8 cellular contexts compared by ENCODE assay signal in genomic region chr17:82418001-82418986, GRCh38. TPM values are rescaled to one million over a fixed set of nuclear protein-coding genes. Genes with fewer than 3 reads are reported as not detected.
DNase-seq lines count a peak whose midpoint lies in the region; ATAC-seq and TF ChIP-seq lines count a peak whose summit lies in the region.

HEXD (plus strand) TSS chr17:82418347; CDS start chr17:82419800, 1,453 bp downstream.
OGFOD3 (minus strand) TSS chr17:82418586; CDS start chr17:82418485, 101 bp downstream.

- no peaks in the 10 kb centered on the region for H3K4me1 ChIP-seq in ectodermal cell (ENCODE audit: control insufficient read depth, insufficient read depth, low read length)
- peaks cover 3 to 4% of the 10 kb centered on the region in 2 donors for H3K4me1 ChIP-seq in lung (ENCODE audit: control insufficient read depth in 2 of 2, insufficient read depth in 2 of 2, low read length in 2 of 2)

- DNase-seq in CD4-positive, alpha-beta T cell = peak; percentile 69 to 88 (median 80)
- peak; percentile 96 for DNase-seq in NCI-H774 (lab: John Stamatoyannopoulos, UW)
- peak; percentile 82 for DNase-seq in activated CD8-positive, alpha-beta T cell treated with anti-CD3 and anti-CD28 coated beads for 36 hours
- peak; percentile 79 for DNase-seq in lung (ENCODE audit: low spot score)
- DNase-seq in stimulated activated CD4-positive, alpha-beta T cell treated with anti-CD3 and anti-CD28 coated beads, TNF-alpha, amount 100 ng/mL, for 24 hours (ENCODE audit: low read depth in 3 of 3) = peak; percentile 56 to 81 (median 65)

- 2% methylated on average over 100 to 107 of the region's 108 CpGs for WGBS in ectodermal cell, 2 experiments
- WGBS in lung, 2 donors = 1% methylated on average over 87 to 108 of the region's 108 CpGs

- peak within 1 kb of the TSS; percentile 50 for H3K27ac ChIP-seq in CD4-positive, alpha-beta T cell (ENCODE audit: low read depth, low read length)
- H3K27ac ChIP-seq in ectodermal cell (ENCODE audit: insufficient read depth, low read depth, low read length, poor library complexity, severe bottlenecking) = peak within 1 kb of the TSS; percentile 50
- H3K27ac ChIP-seq in lung (ENCODE audit: low read depth in 1 of 2, low read length in 1 of 2) = peak within 1 kb of the TSS; percentile 90 to 98

- no peaks in the 10 kb centered on the region for H3K27me3 ChIP-seq in CD4-positive, alpha-beta T cell (ENCODE audit: control insufficient read depth, insufficient read depth, low read length)
- H3K27me3 ChIP-seq in ectodermal cell (ENCODE audit: control insufficient read depth, insufficient read depth, low read length, poor library complexity, severe bottlenecking) (no peaks in the 10 kb centered on the region), lung (ENCODE audit: control insufficient read depth, insufficient read depth) (no peaks in the 10 kb centered on the region)

- peaks cover 15% of the 10 kb centered on the region for H3K36me3 ChIP-seq in ectodermal cell (ENCODE audit: control insufficient read depth, insufficient read depth, low read length)
- H3K36me3 ChIP-seq in lung (ENCODE audit: control insufficient read depth in 2 of 2, insufficient read depth in 2 of 2, low read length in 2 of 2) = peaks cover 0 to 16% of the 10 kb centered on the region in 2 donors

- H3K4me3 ChIP-seq in ectodermal cell (ENCODE audit: insufficient read depth, low read depth, low read length) = peak within 1 kb of the TSS; percentile 83
- peak within 1 kb of the TSS; percentile 74 for H3K4me3 ChIP-seq in lung

- H3K27ac Mint-ChIP-seq in CD4-positive, alpha-beta T cell = peak within 1 kb of the TSS; percentile 78
- peak within 1 kb of the TSS; percentile 57 for H3K27ac Mint-ChIP-seq in activated CD8-positive, alpha-beta T cell treated with anti-CD3 and anti-CD28 coated beads for 36 hours

- no peaks in the 10 kb centered on the region for H3K9me3 Mint-ChIP-seq in CD4-positive, alpha-beta T cell
- no peaks in the 10 kb centered on the region for H3K9me3 Mint-ChIP-seq in activated CD8-positive, alpha-beta T cell treated with anti-CD3 and anti-CD28 coated beads for 36 hours

- H3K4me3 Mint-ChIP-seq in CD4-positive, alpha-beta T cell = peak within 1 kb of the TSS; percentile 85
- H3K4me3 Mint-ChIP-seq in activated CD8-positive, alpha-beta T cell treated with anti-CD3 and anti-CD28 coated beads for 36 hours = peak within 1 kb of the TSS; percentile 78

- no peaks in the 10 kb centered on the region for H3K9me3 ChIP-seq in CD4-positive, alpha-beta T cell (ENCODE audit: control insufficient read depth, low read length)
- H3K9me3 ChIP-seq in ectodermal cell (ENCODE audit: control insufficient read depth, low read length) = no peaks in the 10 kb centered on the region
- no peaks in the 10 kb centered on the region for H3K9me3 ChIP-seq in lung (ENCODE audit: control insufficient read depth in 2 of 2, insufficient read depth in 1 of 2, low read length in 1 of 2)

- CTCF ChIA-PET in CD4-positive, alpha-beta T cell (lab: Charles Lee) = interaction anchor here (0.6 to 1.3 kb wide), 3 partner anchors 20 to 182 kb away, joined by 3 to 5 read pairs (median 3); no protein-coding TSS in a partner anchor
- CTCF ChIA-PET in activated CD8-positive, alpha-beta T cell treated with anti-CD3 and anti-CD28 coated beads for 36 hours (lab: Charles Lee) = interaction anchor here (0.8 to 1.9 kb wide), 8 partner anchors 10 to 388 kb away, joined by 3 to 9 read pairs (median 4); no protein-coding TSS in a partner anchor

- peaks cover 32% of the 10 kb centered on the region for H3K36me3 Mint-ChIP-seq in CD4-positive, alpha-beta T cell (ENCODE audit: low read depth)
- peaks cover 17% of the 10 kb centered on the region for H3K36me3 Mint-ChIP-seq in activated CD8-positive, alpha-beta T cell treated with anti-CD3 and anti-CD28 coated beads for 36 hours (ENCODE audit: low read depth)

- POLR2A ChIA-PET in CD4-positive, alpha-beta T cell (lab: Charles Lee) = interaction anchor here (0.6 to 1.4 kb wide), 6 partner anchors 8 to 547 kb away, joined by 3 to 11 read pairs (median 5); partner anchors contain the start of genes ARHGDIA and NARF
- POLR2A ChIA-PET in activated CD8-positive, alpha-beta T cell treated with anti-CD3 and anti-CD28 coated beads for 36 hours (lab: Charles Lee) = interaction anchor here (0.6 to 4.2 kb wide), 13 partner anchors 12 to 330 kb away, joined by 3 to 20 read pairs (median 3); no protein-coding TSS in a partner anchor

- intact Hi-C loops in CD4-positive, alpha-beta T cell (cut with DNase I, micrococcal nuclease) = loop anchor here (1.0 to 10.0 kb wide), 9 partner anchors 32 to 383 kb away; partner anchors contain the start of genes CYBC1 (in 2 of the 2), DCXR (in 2 of the 2), FOXK2 (in 1 of the 2) and NARF (in 1 of the 2)
- intact Hi-C loops in activated CD8-positive, alpha-beta T cell treated with anti-CD3 and anti-CD28 coated beads for 36 hours (cut with micrococcal nuclease) = no loop called here

- ATAC-seq in CD4-positive, alpha-beta T cell (ENCODE audit: poor library complexity) = peak; percentile 85
- peak; percentile 82 for ATAC-seq in GM19397 (IDR thresholded peaks at IDR 0.05; ENCODE audit: unreplicated experiment)
- ATAC-seq in HG03558 (IDR thresholded peaks at IDR 0.05; ENCODE audit: extremely low read depth, unreplicated experiment) = peak; percentile 66
- ATAC-seq in activated CD8-positive, alpha-beta T cell treated with anti-CD3 and anti-CD28 coated beads for 36 hours = peak; percentile 91
- ATAC-seq in lung (ENCODE audit: insufficient read depth, low FRiP score) = peak; percentile 96

- no peaks in the 10 kb centered on the region for H3K27me3 Mint-ChIP-seq in CD4-positive, alpha-beta T cell
- no peaks in the 10 kb centered on the region for H3K27me3 Mint-ChIP-seq in activated CD8-positive, alpha-beta T cell treated with anti-CD3 and anti-CD28 coated beads for 36 hours

- TF ChIP-seq CTCF in CD4-positive, alpha-beta T cell (IDR thresholded peaks at IDR 0.05) = no peak
- no peak for TF ChIP-seq CTCF in activated CD8-positive, alpha-beta T cell treated with anti-CD3 and anti-CD28 coated beads for 36 hours (IDR thresholded peaks at IDR 0.05)
- TF ChIP-seq CTCF in lung (IDR thresholded peaks at IDR 0.05; ENCODE audit: control extremely low read depth, extremely low read depth) = no peak

- peaks cover 32% of the 10 kb centered on the region for H3K4me1 Mint-ChIP-seq in CD4-positive, alpha-beta T cell (ENCODE audit: low read depth)
- peaks cover 27% of the 10 kb centered on the region for H3K4me1 Mint-ChIP-seq in activated CD8-positive, alpha-beta T cell treated with anti-CD3 and anti-CD28 coated beads for 36 hours (ENCODE audit: low read depth)

RNA-seq across cellular contexts. Expression of gene HEXD, which starts in this region (rescaled TPM):
- total RNA-seq in CD4-positive, alpha-beta T cell = 10 to 100 TPM; 27.8 to 31.2 TPM
- total RNA-seq in activated CD8-positive, alpha-beta T cell treated with anti-CD3 and anti-CD28 coated beads for 36 hours = 10 to 100 TPM; 21.8 to 21.9 TPM
- polyA plus RNA-seq in ectodermal cell (2013, experiment 1 of 4) = 27.3 TPM
- 27.9 TPM for polyA plus RNA-seq in ectodermal cell (2013, experiment 2 of 4)
- polyA plus RNA-seq in ectodermal cell (2013, experiment 3 of 4) = 30.4 TPM
- 34.5 TPM for polyA plus RNA-seq in ectodermal cell (2013, experiment 4 of 4)
- total RNA-seq in lung = 10 to 100 TPM; 36.9 to 37.8 TPM
- 10 to 100 TPM; 28.4 to 57.3 TPM for polyA plus RNA-seq in lung

RNA-seq across cellular contexts. Expression of gene OGFOD3, which starts in this region (rescaled TPM):
- 10 to 100 TPM; 12.9 to 13.7 TPM for total RNA-seq in CD4-positive, alpha-beta T cell
- total RNA-seq in activated CD8-positive, alpha-beta T cell treated with anti-CD3 and anti-CD28 coated beads for 36 hours = 10 to 100 TPM; 22.0 to 25.0 TPM
- 26.4 TPM for polyA plus RNA-seq in ectodermal cell (2013, experiment 1 of 4)
- 27.2 TPM for polyA plus RNA-seq in ectodermal cell (2013, experiment 2 of 4)
- 24.3 TPM for polyA plus RNA-seq in ectodermal cell (2013, experiment 3 of 4)
- 26.5 TPM for polyA plus RNA-seq in ectodermal cell (2013, experiment 4 of 4)
- 10 to 100 TPM; 20.6 to 41.6 TPM for total RNA-seq in lung
- 10 to 100 TPM; 28.2 to 31.4 TPM for polyA plus RNA-seq in lung

Comparison
In these comparisons a context has a peak if more than half of its experiments do, and no peak if none do; other contexts are left out.
1. Peak in every context shown above with its lines: DNase-seq, ATAC-seq, H3K4me3 ChIP-seq and H3K27ac ChIP-seq.